In the genomic region with DNA sequence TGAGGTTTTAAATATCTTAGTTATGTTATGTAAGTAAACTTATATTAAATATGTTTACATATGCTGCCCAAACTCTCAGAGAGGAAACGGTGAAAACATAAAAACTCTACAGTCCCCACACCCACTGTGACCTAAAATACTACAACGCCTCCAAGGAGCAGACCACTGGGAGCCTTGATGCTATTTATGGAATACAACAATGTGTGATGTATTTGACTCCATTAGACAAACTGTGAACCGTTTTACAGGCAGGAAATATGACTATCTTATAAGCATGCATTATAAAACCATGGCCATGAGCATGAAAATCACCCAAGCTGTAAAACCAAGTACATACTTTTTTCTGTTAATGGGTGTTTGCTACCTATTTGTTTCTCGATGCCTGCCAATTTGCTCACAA, we compare ENCODE assay signal across 26 cellular contexts.
"Had no signal": no experiment of that assay in that cellular context is flagged by ENCODE, and none has a peak within 500 bp of the region (broad histone marks: within the 10 kb centered on the region; RNA-seq: fewer than 3 reads in every experiment).

No MANE protein-coding gene starts in this region.

- H3K4me3 ChIP-seq: ascending aorta, breast epithelium, cardiac muscle cell, colonic mucosa had no signal

- DNase-seq: activated CD4-positive, alpha-beta memory T cell treated with anti-CD3 and anti-CD28 coated beads, Interleukin-2, amount 10 ng/mL, durations not matched to agents 7 days and 5 days; activated CD4-positive, alpha-beta T cell treated with anti-CD3 and anti-CD28 coated beads for 1 hour; activated CD4-positive, alpha-beta T cell treated with anti-CD3 and anti-CD28 coated beads for 4 hours; activated CD4-positive, alpha-beta T cell treated with anti-CD3 and anti-CD28 coated beads, Interleukin-2, amount 10 ng/mL, durations not matched to agents 7 days and 5 days; activated CD4-positive, alpha-beta T cell treated with anti-CD3 and anti-CD28 coated beads, Interleukin-2, amount 50 U/mL, for 4 hours; activated CD8-positive, alpha-beta memory T cell treated with anti-CD3 and anti-CD28 coated beads, Interleukin-2, amount 50 U/mL, for 48 hours; activated gamma-delta T cell; activated naive CD4-positive, alpha-beta T cell; activated naive CD4-positive, alpha-beta T cell treated with anti-CD3 and anti-CD28 coated beads, Interleukin-2, amount 10 ng/mL, durations not matched to agents 7 days and 5 days; activated naive CD8-positive, alpha-beta T cell treated with anti-CD3 and anti-CD28 coated beads, Interleukin-2, amount 10 ng/mL, durations not matched to agents 7 days and 5 days; activated T-cell treated with anti-CD3 and anti-CD28 coated beads for 4 hours; activated T-cell treated with anti-CD3 and anti-CD28 coated beads, Interleukin-2, amount 50 U/mL, for 24 hours; activated T-cell treated with anti-CD3 and anti-CD28 coated beads, Interleukin-2, amount 50 U/mL, for 72 hours; central memory CD4-positive, alpha-beta T cell; cerebellar nuclear complex; colonic mucosa; effector CD8-positive, alpha-beta T cell; foreskin fibroblast; head of caudate nucleus; T-helper 2 cell had no signal

- ATAC-seq: activated naive CD4-positive, alpha-beta T cell treated with anti-CD3 and anti-CD28 coated beads, Interleukin-2, amount 50 U/mL, for 72 hours; activated T-cell treated with anti-CD3 and anti-CD28 coated beads, Interleukin-2, amount 50 U/mL, for 72 hours; WTC11 had no signal

- H3K27ac ChIP-seq: ascending aorta, breast epithelium, cardiac muscle cell, colonic mucosa, epithelial cell of prostate had no signal

- H3K27me3 ChIP-seq: ascending aorta, breast epithelium, cardiac muscle cell, colonic mucosa had no signal

- H3K36me3 ChIP-seq: ascending aorta, breast epithelium, cardiac muscle cell, colonic mucosa had no signal

- H3K9me3 ChIP-seq: ascending aorta, breast epithelium, colonic mucosa had no signal

- H3K4me1 ChIP-seq: ascending aorta, breast epithelium had no signal
